In genomic region chr2:219983836-219984235, GRCh38 we compare ENCODE assay signal across 25 cellular contexts.
"Had no signal": no experiment of that assay in that cellular context is flagged by ENCODE, and none has a peak within 500 bp of the region (broad histone marks: within the 10 kb centered on the region; RNA-seq: fewer than 3 reads in every experiment).

No MANE protein-coding gene starts in this region.

- H3K27ac Mint-ChIP-seq: immature natural killer cell; memory B cell; natural killer cell treated with Interleukin-12 subunit alpha and Interleukin-12 subunit beta and Interleukin-15 and Interleukin-18, amount 100 ng/mL, for 72 hours; neural progenitor cell; progenitor cell of endocrine pancreas; stimulated activated effector memory CD8-positive, alpha-beta T cell treated with anti-CD3 and anti-CD28 coated beads, Interleukin-12 subunit alpha, Interleukin-12 subunit beta, amount 100 ng/mL, for 72 hours; stimulated activated naive CD8-positive, alpha-beta T cell treated with anti-CD3 and anti-CD28 coated beads, Interleukin-15, Interleukin-2, amounts not matched to agents 100 ng/mL and 50 ng/mL, for 24 hours had no signal

- H3K9me3 ChIP-seq: left ventricle myocardium inferior, lower lobe of right lung, pancreas, tibial artery, upper lobe of left lung, uterus had no signal

- H3K4me3 ChIP-seq: dorsolateral prefrontal cortex, left ventricle myocardium inferior, lower lobe of right lung, neural progenitor cell, pancreas, tibial artery, upper lobe of left lung, uterus had no signal

- H3K4me2 ChIP-seq: neural progenitor cell had no signal

- H3K27me3 ChIP-seq: foreskin keratinocyte, neural progenitor cell, tibial artery, upper lobe of left lung, uterus had no signal

- H3K4me1 ChIP-seq: foreskin keratinocyte, left ventricle myocardium inferior, lower lobe of right lung, pancreas, tibial artery, upper lobe of left lung, uterus had no signal

- H2AFZ ChIP-seq: neural progenitor cell had no signal

- H3K27ac ChIP-seq: dorsolateral prefrontal cortex, foreskin keratinocyte, left ventricle myocardium inferior, lower lobe of right lung, neural progenitor cell, pancreas, tibial artery, upper lobe of left lung, uterus had no signal

- H3K9me3 Mint-ChIP-seq: memory B cell; natural killer cell treated with Interleukin-12 subunit alpha and Interleukin-12 subunit beta and Interleukin-15 and Interleukin-18, amount 100 ng/mL, for 72 hours; stimulated activated effector memory CD8-positive, alpha-beta T cell treated with anti-CD3 and anti-CD28 coated beads, Interleukin-12 subunit alpha, Interleukin-12 subunit beta, amount 100 ng/mL, for 72 hours had no signal

- H3K4me3 Mint-ChIP-seq: memory B cell; natural killer cell treated with Interleukin-12 subunit alpha and Interleukin-12 subunit beta and Interleukin-15 and Interleukin-18, amount 100 ng/mL, for 72 hours; neural progenitor cell; stimulated activated effector memory CD8-positive, alpha-beta T cell treated with anti-CD3 and anti-CD28 coated beads, Interleukin-12 subunit alpha, Interleukin-12 subunit beta, amount 100 ng/mL, for 72 hours; stimulated activated naive CD8-positive, alpha-beta T cell treated with anti-CD3 and anti-CD28 coated beads, Interleukin-15, Interleukin-2, amounts not matched to agents 100 ng/mL and 50 ng/mL, for 24 hours had no signal

- H3K4me1 Mint-ChIP-seq: immature natural killer cell; memory B cell; stimulated activated effector memory CD8-positive, alpha-beta T cell treated with anti-CD3 and anti-CD28 coated beads, Interleukin-12 subunit alpha, Interleukin-12 subunit beta, amount 100 ng/mL, for 72 hours had no signal

- H3K36me3 Mint-ChIP-seq: immature natural killer cell; memory B cell; natural killer cell treated with Interleukin-12 subunit alpha and Interleukin-12 subunit beta and Interleukin-15 and Interleukin-18, amount 100 ng/mL, for 72 hours; neural progenitor cell; stimulated activated effector memory CD8-positive, alpha-beta T cell treated with anti-CD3 and anti-CD28 coated beads, Interleukin-12 subunit alpha, Interleukin-12 subunit beta, amount 100 ng/mL, for 72 hours had no signal

- H3K36me3 ChIP-seq: left ventricle myocardium inferior, lower lobe of right lung, neural progenitor cell, pancreas, tibial artery, upper lobe of left lung, uterus had no signal

- FAIRE-seq: kidney, pancreas had no signal

- H3K9ac ChIP-seq: neural progenitor cell had no signal

- H3K27me3 Mint-ChIP-seq: natural killer cell treated with Interleukin-12 subunit alpha and Interleukin-12 subunit beta and Interleukin-15 and Interleukin-18, amount 100 ng/mL, for 72 hours; progenitor cell of endocrine pancreas had no signal

- DNase-seq: cortex of kidney; dorsolateral prefrontal cortex; effector CD8-positive, alpha-beta T cell; foreskin keratinocyte; immature natural killer cell; kidney; left cardiac atrium; left ventricle myocardium inferior; lower lobe of right lung; midbrain; nucleus accumbens; pancreas; right cardiac atrium; stimulated activated CD4-positive, alpha-beta T cell treated with anti-CD3 and anti-CD28 coated beads, Interleukin-4, amount 100 ng/mL, for 1 hour; stimulated activated CD8-positive, alpha-beta memory T cell treated with anti-CD3 and anti-CD28 coated beads, Interleukin-4, amount 100 ng/mL, for 48 hours; tibial artery; upper lobe of left lung; uterus had no signal

- ATAC-seq: esophagus mucosa; foreskin keratinocyte; lower lobe of right lung; natural killer cell treated with Interleukin-12 subunit alpha and Interleukin-12 subunit beta and Interleukin-15 and Interleukin-18, amount 100 ng/mL, for 72 hours; pancreas; right cardiac atrium; stimulated activated effector memory CD8-positive, alpha-beta T cell treated with anti-CD3 and anti-CD28 coated beads, Interleukin-12 subunit alpha, Interleukin-12 subunit beta, amount 100 ng/mL, for 72 hours had no signal
